9 cellular contexts compared by ENCODE assay signal in genomic region chr9:21919377-21920362, GRCh38.
A peak's percentile ranks its signal among the peaks of the same experiment; 100 is the strongest.
DNase-seq lines count a peak whose midpoint lies in the region; ATAC-seq and TF ChIP-seq lines count a peak whose summit lies in the region.
"Had no signal": no experiment of that assay in that cellular context is flagged by ENCODE, and none has a peak within 500 bp of the region (broad histone marks: within the 10 kb centered on the region; RNA-seq: fewer than 3 reads in every experiment).

No MANE protein-coding gene starts in this region.

- peaks cover 36% of the 10 kb centered on the region for H3K4me1 Mint-ChIP-seq in activated naive CD4-positive, alpha-beta T cell treated with anti-CD3 and anti-CD28 coated beads, Interleukin-2, amount 10 ng/mL, durations not matched to agents 7 days and 5 days
- peaks cover 16 to 28% of the 10 kb centered on the region in 2 donors for H3K4me1 Mint-ChIP-seq in natural killer cell treated with Interleukin-12 subunit alpha and Interleukin-12 subunit beta and Interleukin-15 and Interleukin-18, amount 100 ng/mL, for 72 hours (ENCODE audit: low read depth in 2 of 2)

- peaks cover 23% of the 10 kb centered on the region for H3K9me3 Mint-ChIP-seq in activated naive CD4-positive, alpha-beta T cell treated with anti-CD3 and anti-CD28 coated beads, Interleukin-2, amount 10 ng/mL, durations not matched to agents 7 days and 5 days
- H3K9me3 Mint-ChIP-seq in natural killer cell treated with Interleukin-12 subunit alpha and Interleukin-12 subunit beta and Interleukin-15 and Interleukin-18, amount 100 ng/mL, for 72 hours = peaks cover 3% of the 10 kb centered on the region

- H3K79me2 ChIP-seq in DND-41 (ENCODE audit: insufficient read depth, low read length) = no peaks in the 10 kb centered on the region

- no peak for TF ChIP-seq CTCF in DND-41 (IDR thresholded peaks at IDR 0.05; ENCODE audit: borderline replicate concordance, extremely low read depth, low read length, poor library complexity, severe bottlenecking)

- peak overlapping the region; percentile 69 for H3K4me2 ChIP-seq in DND-41 (ENCODE audit: insufficient read depth, low read length)

- H3K4me1 ChIP-seq in DND-41 (ENCODE audit: insufficient read depth, low read length) = peaks cover 66% of the 10 kb centered on the region

- DNase-seq in DND-41 (peak; percentile 66), HS-27A (ENCODE audit: low read depth) (peak; percentile 20), SIG-M5 (lab: John Stamatoyannopoulos, UW) (no peak), C1 segment of cervical spinal cord (lab: John Stamatoyannopoulos, UW) (no peak), posterior cingulate gyrus (no peak)
- DNase-seq in activated naive CD4-positive, alpha-beta T cell treated with anti-CD3 and anti-CD28 coated beads, Interleukin-2, amount 10 ng/mL, durations not matched to agents 7 days and 5 days = peak; percentile 32
- DNase-seq in natural killer cell treated with Interleukin-12 subunit alpha and Interleukin-12 subunit beta and Interleukin-15 and Interleukin-18, amount 100 ng/mL, for 72 hours (ENCODE audit: low spot score) = no peak
- DNase-seq: naive B cell had no signal

- peak overlapping the region; percentile 74 for H2AFZ ChIP-seq in DND-41 (ENCODE audit: low read depth, low read length)

- CTCF ChIA-PET in activated naive CD4-positive, alpha-beta T cell treated with anti-CD3 and anti-CD28 coated beads, Interleukin-2, amount 10 ng/mL, durations not matched to agents 7 days and 5 days (lab: Charles Lee) = interaction anchor here (0.9 kb wide), 1 partner anchor 102 kb away, joined by 3 read pairs; no protein-coding TSS in a partner anchor

- H3K36me3 ChIP-seq in DND-41 (ENCODE audit: insufficient read depth, low read length) = no peaks in the 10 kb centered on the region

- no peaks in the 10 kb centered on the region for H3K27me3 ChIP-seq in DND-41 (ENCODE audit: insufficient read depth, low read length, poor library complexity)

- no peaks in the 10 kb centered on the region for H4K20me1 ChIP-seq in DND-41 (ENCODE audit: insufficient read depth, low read length)

- H3K27ac ChIP-seq in DND-41 (ENCODE audit: low read length) = peak overlapping the region; percentile 100

- H3K4me3 Mint-ChIP-seq in activated naive CD4-positive, alpha-beta T cell treated with anti-CD3 and anti-CD28 coated beads, Interleukin-2, amount 10 ng/mL, durations not matched to agents 7 days and 5 days = peak overlapping the region; percentile 29
- H3K4me3 Mint-ChIP-seq in natural killer cell treated with Interleukin-12 subunit alpha and Interleukin-12 subunit beta and Interleukin-15 and Interleukin-18, amount 100 ng/mL, for 72 hours = peak overlapping the region; percentile 68

- peak; percentile 78 for ATAC-seq in DND-41 (ENCODE audit: insufficient read depth, low read depth)
- ATAC-seq in GM19468 (IDR thresholded peaks at IDR 0.05; ENCODE audit: extremely low read depth, unreplicated experiment) = peak; percentile 76
- peak; percentile 93 to 94 for ATAC-seq in natural killer cell treated with Interleukin-12 subunit alpha and Interleukin-12 subunit beta and Interleukin-15 and Interleukin-18, amount 100 ng/mL, for 72 hours

- intact Hi-C loops in posterior cingulate gyrus (cut with DNase I) = no loop called here

- no peaks in the 10 kb centered on the region for H3K27me3 Mint-ChIP-seq in activated naive CD4-positive, alpha-beta T cell treated with anti-CD3 and anti-CD28 coated beads, Interleukin-2, amount 10 ng/mL, durations not matched to agents 7 days and 5 days
- H3K27me3 Mint-ChIP-seq in natural killer cell treated with Interleukin-12 subunit alpha and Interleukin-12 subunit beta and Interleukin-15 and Interleukin-18, amount 100 ng/mL, for 72 hours = no peaks in the 10 kb centered on the region
- H3K27me3 Mint-ChIP-seq: naive B cell had no signal

- H3K9me3 ChIP-seq in DND-41 (ENCODE audit: insufficient read depth, low read length, severe bottlenecking) = no peaks in the 10 kb centered on the region

- H3K9ac ChIP-seq in DND-41 (ENCODE audit: low read depth, low read length) = peak overlapping the region; percentile 53

- peak overlapping the region in 1 of 2 experiments; percentile 52; a peak in 3 of 4 replicates for H3K4me3 ChIP-seq in DND-41 (ENCODE audit: low read depth in 1 of 2, low read length in 2 of 2)

- H3K27ac Mint-ChIP-seq in activated naive CD4-positive, alpha-beta T cell treated with anti-CD3 and anti-CD28 coated beads, Interleukin-2, amount 10 ng/mL, durations not matched to agents 7 days and 5 days = peak overlapping the region; percentile 88
- peak overlapping the region; percentile 77 for H3K27ac Mint-ChIP-seq in natural killer cell treated with Interleukin-12 subunit alpha and Interleukin-12 subunit beta and Interleukin-15 and Interleukin-18, amount 100 ng/mL, for 72 hours

- H3K36me3 Mint-ChIP-seq in activated naive CD4-positive, alpha-beta T cell treated with anti-CD3 and anti-CD28 coated beads, Interleukin-2, amount 10 ng/mL, durations not matched to agents 7 days and 5 days = peaks cover 25% of the 10 kb centered on the region
- H3K36me3 Mint-ChIP-seq in natural killer cell treated with Interleukin-12 subunit alpha and Interleukin-12 subunit beta and Interleukin-15 and Interleukin-18, amount 100 ng/mL, for 72 hours = no peaks in the 10 kb centered on the region

Comparison
In these comparisons a context has a peak if more than half of its experiments do, and no peak if none do; other contexts are left out.
1. DNase-seq: peak in DND-41 (single experiment), HS-27A (single experiment) and activated naive CD4-positive, alpha-beta T cell treated with anti-CD3 and anti-CD28 coated beads, Interleukin-2, amount 10 ng/mL, durations not matched to agents 7 days and 5 days (single experiment); none in natural killer cell treated with Interleukin-12 subunit alpha and Interleukin-12 subunit beta and Interleukin-15 and Interleukin-18, amount 100 ng/mL, for 72 hours (single experiment), SIG-M5 (single experiment), C1 segment of cervical spinal cord (0 of 14) and posterior cingulate gyrus (0 of 10).
2. Peak in every context shown above with its lines, with median percentiles within 50 percentile points of each other: ATAC-seq.